25 cellular contexts compared by ENCODE assay signal in genomic region chr18:79608069-79608468, GRCh38.
A peak's percentile ranks its signal among the peaks of the same experiment; 100 is the strongest.
DNase-seq lines count a peak whose midpoint lies in the region; ATAC-seq and TF ChIP-seq lines count a peak whose summit lies in the region.
"Had no signal": no experiment of that assay in that cellular context is flagged by ENCODE, and none has a peak within 500 bp of the region (broad histone marks: within the 10 kb centered on the region; RNA-seq: fewer than 3 reads in every experiment).

No MANE protein-coding gene starts in this region.

- no peak overlapping the region for H4K8ac ChIP-seq in mesendoderm (ENCODE audit: low read depth, low read length)

- no peak overlapping the region for H3K4ac ChIP-seq in mesendoderm (ENCODE audit: low read depth, low read length)

- H3K36me3 ChIP-seq in right atrium auricular region (no peaks in the 10 kb centered on the region), RWPE2 (ENCODE audit: low read depth) (no peaks in the 10 kb centered on the region), mesendoderm (ENCODE audit: control insufficient read depth, insufficient read depth, low read length) (no peaks in the 10 kb centered on the region)
- H3K36me3 ChIP-seq: BE2C, SJCRH30 had no signal

- peak; percentile 3 for DNase-seq in left ventricle myocardium superior
- DNase-seq in right atrium auricular region (ENCODE audit: low spot score) = no peak
- DNase-seq in RWPE2 (ENCODE audit: low spot score) = peak; percentile 15
- DNase-seq in mesendoderm = no peak
- peak; percentile 27 for DNase-seq in sciatic nerve (ENCODE audit: low spot score)
- DNase-seq in stimulated activated CD4-positive, alpha-beta T cell treated with anti-CD3 and anti-CD28 coated beads, Interleukin-4, amount 100 ng/mL, for 1 hour = no peak
- no peak for DNase-seq in activated CD4-positive, alpha-beta T cell treated with anti-CD3 and anti-CD28 coated beads for 36 hours
- DNase-seq: BE2C; CD4-positive, CD25-positive, alpha-beta regulatory T cell; DMS79; H9; HFFc6; IMR-90; NCI-H1105; NCI-H146; NCI-H2029; NCI-H226; NCI-H510A treated with DMSO at 0.1 percent for 48 hours; NCI-H748 treated with DMSO at 0.1 percent for 48 hours; PC-9; SJCRH30 had no signal

- no peak overlapping the region for H3K9ac ChIP-seq in mesendoderm (ENCODE audit: low read length)
- H3K9ac ChIP-seq: KMS-11 had no signal

- no peak overlapping the region for H3K23ac ChIP-seq in mesendoderm (ENCODE audit: low read length)

- H3K36me3 Mint-ChIP-seq in activated CD4-positive, alpha-beta T cell treated with anti-CD3 and anti-CD28 coated beads for 36 hours (ENCODE audit: low read depth) = no peaks in the 10 kb centered on the region
- H3K36me3 Mint-ChIP-seq: CD4-positive, CD25-positive, alpha-beta regulatory T cell had no signal

- H2AK5ac ChIP-seq in mesendoderm (ENCODE audit: low read length) = peak overlapping the region; percentile 38

- no peaks in the 10 kb centered on the region for H3K9me3 Mint-ChIP-seq in activated CD4-positive, alpha-beta T cell treated with anti-CD3 and anti-CD28 coated beads for 36 hours (ENCODE audit: low read depth)
- H3K9me3 Mint-ChIP-seq: CD4-positive, CD25-positive, alpha-beta regulatory T cell; H9 had no signal

- no peak overlapping the region for H3K4me2 ChIP-seq in mesendoderm (ENCODE audit: low read length)
- H3K4me2 ChIP-seq: A549, KMS-11, PC-9 had no signal

- H3K79me1 ChIP-seq in mesendoderm (ENCODE audit: low read length) = no peaks in the 10 kb centered on the region

- TF ChIP-seq CTCF in right atrium auricular region (IDR thresholded peaks at IDR 0.05) (no peak), RWPE2 (IDR thresholded peaks at IDR 0.05; ENCODE audit: poor library complexity, severe bottlenecking) (no peak)

- no peak overlapping the region for H2BK120ac ChIP-seq in mesendoderm (ENCODE audit: low read depth, low read length)

- H3K27ac ChIP-seq in right atrium auricular region (no peak overlapping the region), RWPE2 (ENCODE audit: poor library complexity, severe bottlenecking) (no peak overlapping the region), mesendoderm (ENCODE audit: low read depth, low read length) (no peak overlapping the region)
- H3K27ac ChIP-seq: A549, KMS-11, PC-9, RWPE1, SJCRH30 had no signal

- no CpG with 5 or more reads among the region's 9 CpGs for WGBS in mesendoderm (ENCODE audit: extremely low coverage, insufficient coverage, low lambda C conversion rate)

- H3K27me3 Mint-ChIP-seq in activated CD4-positive, alpha-beta T cell treated with anti-CD3 and anti-CD28 coated beads for 36 hours = no peaks in the 10 kb centered on the region
- H3K27me3 Mint-ChIP-seq: CD4-positive, CD25-positive, alpha-beta regulatory T cell had no signal

- no peak overlapping the region for H3K56ac ChIP-seq in mesendoderm (ENCODE audit: low read length)

- no peak overlapping the region for H2BK5ac ChIP-seq in mesendoderm (ENCODE audit: low read length)

- no peaks in the 10 kb centered on the region for H3K79me2 ChIP-seq in mesendoderm (ENCODE audit: control insufficient read depth, insufficient read depth, low read length)

- ATAC-seq in left ventricle myocardium superior (no peak), RWPE2 (ENCODE audit: low read depth) (no peak), sciatic nerve (no peak), HG02973 (IDR thresholded peaks at IDR 0.05; ENCODE audit: unreplicated experiment) (no peak)
- no peak for ATAC-seq in activated CD4-positive, alpha-beta T cell treated with anti-CD3 and anti-CD28 coated beads for 36 hours
- ATAC-seq: A549 had no signal

- no peak overlapping the region for H2BK15ac ChIP-seq in mesendoderm (replicated peaks; ENCODE audit: low read depth)

- no peak overlapping the region for H4K5ac ChIP-seq in mesendoderm (ENCODE audit: low read length)

- H3K4me1 Mint-ChIP-seq in activated CD4-positive, alpha-beta T cell treated with anti-CD3 and anti-CD28 coated beads for 36 hours = no peaks in the 10 kb centered on the region
- H3K4me1 Mint-ChIP-seq: CD4-positive, CD25-positive, alpha-beta regulatory T cell had no signal

- H3K27ac Mint-ChIP-seq in activated CD4-positive, alpha-beta T cell treated with anti-CD3 and anti-CD28 coated beads for 36 hours = no peak overlapping the region
- H3K27ac Mint-ChIP-seq: CD4-positive, CD25-positive, alpha-beta regulatory T cell; HFFc6 had no signal

- H3K27me3 ChIP-seq in right atrium auricular region (no peaks in the 10 kb centered on the region), RWPE2 (ENCODE audit: insufficient read depth, poor library complexity, severe bottlenecking) (no peaks in the 10 kb centered on the region), mesendoderm (ENCODE audit: insufficient read depth, low read length, poor library complexity) (no peaks in the 10 kb centered on the region)
- H3K27me3 ChIP-seq: BE2C, SJCRH30 had no signal

- no peak overlapping the region for H3K18ac ChIP-seq in mesendoderm (ENCODE audit: low read length)

- CTCF ChIA-PET in activated CD4-positive, alpha-beta T cell treated with anti-CD3 and anti-CD28 coated beads for 36 hours (lab: Charles Lee) = no interaction called here

- POLR2A ChIA-PET in activated CD4-positive, alpha-beta T cell treated with anti-CD3 and anti-CD28 coated beads for 36 hours (lab: Charles Lee) = interaction anchor here (0.6 kb wide), 1 partner anchor 9 kb away, joined by 4 read pairs; no protein-coding TSS in a partner anchor

- H3K9me3 ChIP-seq in right atrium auricular region (no peaks in the 10 kb centered on the region), RWPE2 (ENCODE audit: severe bottlenecking) (no peaks in the 10 kb centered on the region)
- H3K9me3 ChIP-seq: A549, BE2C, SJCRH30 had no signal

- H3K4me1 ChIP-seq in right atrium auricular region = peaks cover 0 to 13% of the 10 kb centered on the region in 2 donors
- peaks cover 3% of the 10 kb centered on the region for H3K4me1 ChIP-seq in RWPE2 (ENCODE audit: insufficient read depth, poor library complexity, severe bottlenecking)
- peaks cover 3% of the 10 kb centered on the region for H3K4me1 ChIP-seq in mesendoderm (ENCODE audit: control insufficient read depth, low read depth, low read length)
- H3K4me1 ChIP-seq: A549, BE2C had no signal

- H3K4me3 Mint-ChIP-seq in activated CD4-positive, alpha-beta T cell treated with anti-CD3 and anti-CD28 coated beads for 36 hours = no peak overlapping the region
- H3K4me3 Mint-ChIP-seq: CD4-positive, CD25-positive, alpha-beta regulatory T cell; H9; HFFc6 had no signal

- intact Hi-C loops in left ventricle myocardium superior (cut with micrococcal nuclease) = no loop called here
- intact Hi-C loops in sciatic nerve (cut with DNase I) = no loop called here
- intact Hi-C loops in activated CD4-positive, alpha-beta T cell treated with anti-CD3 and anti-CD28 coated beads for 36 hours (cut with DNase I, micrococcal nuclease) = loop anchor here in 1 of 2 experiments (10.0 kb wide), 1 partner anchor 217 kb away; no protein-coding TSS in a partner anchor

- no peak overlapping the region for H3K4me3 ChIP-seq in right atrium auricular region
- no peak overlapping the region for H3K4me3 ChIP-seq in RWPE2 (ENCODE audit: severe bottlenecking)
- H3K4me3 ChIP-seq in mesendoderm (ENCODE audit: low read length) = no peak overlapping the region
- H3K4me3 ChIP-seq: A549, PC-9, SJCRH30 had no signal

Comparison
In these comparisons a context has a peak if more than half of its experiments do, and no peak if none do; other contexts are left out.
1. DNase-seq: peak in left ventricle myocardium superior (single experiment), RWPE2 (single experiment) and sciatic nerve (single experiment); none in right atrium auricular region (single experiment), mesendoderm (single experiment), stimulated activated CD4-positive, alpha-beta T cell treated with anti-CD3 and anti-CD28 coated beads, Interleukin-4, amount 100 ng/mL, for 1 hour (single experiment) and activated CD4-positive, alpha-beta T cell treated with anti-CD3 and anti-CD28 coated beads for 36 hours (single experiment).